Comparison of ENCODE assay signal across 9 cellular contexts in genomic region chrY:12905910-12906309, GRCh38. TPM values are rescaled to one million over a fixed set of nuclear protein-coding genes. Genes with fewer than 3 reads are reported as not detected.
DNase-seq lines count a peak whose midpoint lies in the region; ATAC-seq and TF ChIP-seq lines count a peak whose summit lies in the region.
"Had no signal": no experiment of that assay in that cellular context is flagged by ENCODE, and none has a peak within 500 bp of the region (broad histone marks: within the 10 kb centered on the region; RNA-seq: fewer than 3 reads in every experiment).

No MANE protein-coding gene starts in this region.

- peak overlapping the region; percentile 91 to 96 for H3K4me3 ChIP-seq in CD4-positive, alpha-beta memory T cell (ENCODE audit: low read length in 2 of 2)
- peak overlapping the region; percentile 49 to 61 for H3K4me3 ChIP-seq in HCT116 (replicated peaks in 1 of 2; ENCODE audit: low read depth in 1 of 2, low read length in 2 of 2)
- peak overlapping the region; percentile 52 for H3K4me3 ChIP-seq in mucosa of stomach (ENCODE audit: low read length)

- intact Hi-C loops in CD4-positive, alpha-beta memory T cell (cut with micrococcal nuclease) = loop anchor here (2.0 kb wide), 2 partner anchors 573 to 797 kb away; partner anchors contain the start of gene TMSB4Y
- intact Hi-C loops in HCT116 (cut with micrococcal nuclease) = no loop called here

- peaks cover 0 to 68% (median 9%) of the 10 kb centered on the region in 4 donors for H3K4me1 Mint-ChIP-seq in CD4-positive, alpha-beta memory T cell
- H3K4me1 Mint-ChIP-seq in central memory CD8-positive, alpha-beta T cell = peaks cover 36% of the 10 kb centered on the region
- H3K4me1 Mint-ChIP-seq: brain had no signal

- RAD21 ChIA-PET in HCT116 (lab: Charles Lee; ENCODE audit: low non-redundant PET in 1 of 2, low total read pairs in 2 of 2, uncharacterized antibody in 2 of 2, unreplicated experiment in 2 of 2) = no interaction called here

- TF ChIP-seq POLR2A in HCT116 (IDR thresholded peaks at IDR 0.05; ENCODE audit: borderline replicate concordance, extremely low read depth, insufficient read depth, insufficient read length) = no peak

- peak overlapping the region; percentile 96 for H3K27ac ChIP-seq in CD4-positive, alpha-beta memory T cell (ENCODE audit: low read depth, low read length)
- no peak overlapping the region for H3K27ac ChIP-seq in HCT116 (ENCODE audit: low read depth, low read length)

- no peaks in the 10 kb centered on the region for H3K27me3 ChIP-seq in CD4-positive, alpha-beta memory T cell (ENCODE audit: insufficient read depth, low read length)
- H3K27me3 ChIP-seq in HCT116 (ENCODE audit: insufficient read depth, low read length) (no peaks in the 10 kb centered on the region), mucosa of stomach (ENCODE audit: control insufficient read depth, insufficient read depth, low read length) (no peaks in the 10 kb centered on the region)

- H3K4me2 ChIP-seq in HCT116 (ENCODE audit: low read length) = peak overlapping the region; percentile 51

- H3K36me3 Mint-ChIP-seq in CD4-positive, alpha-beta memory T cell = peaks cover 0 to 53% of the 10 kb centered on the region in 2 donors
- H3K36me3 Mint-ChIP-seq in central memory CD8-positive, alpha-beta T cell (ENCODE audit: insufficient read depth) = peaks cover 59% of the 10 kb centered on the region
- H3K36me3 Mint-ChIP-seq: brain had no signal

- H4K20me1 ChIP-seq in HCT116 (ENCODE audit: insufficient read depth) = no peaks in the 10 kb centered on the region

- H2AFZ ChIP-seq in HCT116 (ENCODE audit: low read depth, low read length, poor library complexity, severe bottlenecking) = no peak overlapping the region

- peaks cover 51% of the 10 kb centered on the region for H3K79me2 ChIP-seq in HCT116 (ENCODE audit: insufficient read depth, low read length)

- peak in 1 of 5 donors; percentile 30 for DNase-seq in CD4-positive, alpha-beta memory T cell
- no peak for DNase-seq in HCT116 (ENCODE audit: low read depth, low spot score)
- no peak for DNase-seq in central memory CD8-positive, alpha-beta T cell (ENCODE audit: low spot score in 2 of 2)
- no peak for DNase-seq in NCI-H1417 treated with DMSO at 0.1 percent for 48 hours (lab: John Stamatoyannopoulos, UW)

- no TSS peak for BruUV-seq in HCT116 (replicated peaks; lab: Mats Ljungman, UMichigan)

- no peaks in the 10 kb centered on the region for H3K9me3 ChIP-seq in CD4-positive, alpha-beta memory T cell (ENCODE audit: control insufficient read depth in 1 of 2, low read length in 2 of 2)
- H3K9me3 ChIP-seq in HCT116 (ENCODE audit: control insufficient read depth in 1 of 2, insufficient read depth in 1 of 2, low read depth in 1 of 2, low read length in 2 of 2) = no peaks in the 10 kb centered on the region
- H3K9me3 ChIP-seq in mucosa of stomach (ENCODE audit: control insufficient read depth, low read length) = no peaks in the 10 kb centered on the region

- H3K9ac ChIP-seq in HCT116 (ENCODE audit: low read length) (peak overlapping the region; percentile 70), mucosa of stomach (ENCODE audit: low read length) (peak overlapping the region; percentile 81)

- TF ChIP-seq RAD21 in HCT116 (IDR thresholded peaks at IDR 0.05; ENCODE audit: low read depth) = no peak

- TF ChIP-seq CTCF in HCT116 (IDR thresholded peaks at IDR 0.05 in 2 of 3, conservative IDR thresholded peaks at IDR 0.05 in 1 of 3; ENCODE audit: borderline replicate concordance in 1 of 3, insufficient read depth in 1 of 3, low read depth in 2 of 3, low read length in 2 of 3) = no peak

- H3K4me1 ChIP-seq in CD4-positive, alpha-beta memory T cell (ENCODE audit: insufficient read depth, low read length) = peaks cover 39% of the 10 kb centered on the region
- H3K4me1 ChIP-seq in HCT116 (ENCODE audit: control insufficient read depth in 1 of 2, insufficient read depth in 2 of 2, low read length in 2 of 2) = no peaks in the 10 kb centered on the region
- H3K4me1 ChIP-seq in mucosa of stomach (ENCODE audit: control insufficient read depth, insufficient read depth, low read length) = peaks cover 4% of the 10 kb centered on the region

- ATAC-seq in HCT116 = no peak
- no peak for ATAC-seq in central memory CD8-positive, alpha-beta T cell (replicated peaks; ENCODE audit: extremely low read depth, poor library complexity, severe bottlenecking)
- ATAC-seq in GM18519 (IDR thresholded peaks at IDR 0.05; ENCODE audit: low FRiP score, unreplicated experiment) = no peak
- no peak for ATAC-seq in GM21526 (IDR thresholded peaks at IDR 0.05; ENCODE audit: low FRiP score, unreplicated experiment)

- no peaks in the 10 kb centered on the region for H3K27me3 Mint-ChIP-seq in CD4-positive, alpha-beta memory T cell
- H3K27me3 Mint-ChIP-seq in central memory CD8-positive, alpha-beta T cell = no peaks in the 10 kb centered on the region
- H3K27me3 Mint-ChIP-seq: brain had no signal

- H3K36me3 ChIP-seq in CD4-positive, alpha-beta memory T cell (ENCODE audit: insufficient read depth, low read length) = no peaks in the 10 kb centered on the region
- H3K36me3 ChIP-seq in HCT116 (ENCODE audit: control insufficient read depth in 1 of 2, insufficient read depth in 2 of 2, low read length in 2 of 2) (no peaks in the 10 kb centered on the region), mucosa of stomach (ENCODE audit: control insufficient read depth, insufficient read depth, low read length) (no peaks in the 10 kb centered on the region)

- H3K27ac Mint-ChIP-seq in CD4-positive, alpha-beta memory T cell = peak overlapping the region in 2 of 7 donors; percentile 99 to 100
- peak overlapping the region; percentile 99 for H3K27ac Mint-ChIP-seq in central memory CD8-positive, alpha-beta T cell (ENCODE audit: low read depth)

- POLR2A ChIA-PET in CD4-positive, alpha-beta memory T cell (lab: Charles Lee; ENCODE audit: partially characterized antibody) = interaction anchor here (1.0 to 1.3 kb wide), 3 partner anchors 9 to 569 kb away, joined by 3 to 4 read pairs (median 4); no protein-coding TSS in a partner anchor
- POLR2A ChIA-PET in HCT116 (lab: Charles Lee) = no interaction called here

- H3K4me3 Mint-ChIP-seq in CD4-positive, alpha-beta memory T cell = peak overlapping the region in 2 of 8 donors; percentile 99
- H3K4me3 Mint-ChIP-seq in central memory CD8-positive, alpha-beta T cell = peak overlapping the region; percentile 97

- no peaks in the 10 kb centered on the region for H3K9me2 ChIP-seq in HCT116 (ENCODE audit: insufficient read depth)

- CTCF ChIA-PET in CD4-positive, alpha-beta memory T cell (lab: Charles Lee; ENCODE audit: partially characterized antibody) = no interaction called here
- CTCF ChIA-PET in HCT116 (lab: Charles Lee) = no interaction called here

- H3K9me3 Mint-ChIP-seq in CD4-positive, alpha-beta memory T cell = no peaks in the 10 kb centered on the region
- H3K9me3 Mint-ChIP-seq in central memory CD8-positive, alpha-beta T cell = no peaks in the 10 kb centered on the region
- H3K9me3 Mint-ChIP-seq: brain had no signal

TF ChIP-seq in HCT116, 20 proteins besides CTCF, POLR2A, EP300 and RAD21 (continues in another document):
- no peak for TF ChIP-seq SRF (IDR thresholded peaks at IDR 0.05; ENCODE audit: low read depth)
- no peak for TF ChIP-seq POLR2AphosphoS5 (IDR thresholded peaks at IDR 0.05; ENCODE audit: low read depth, low read length)
- no peak for TF ChIP-seq EGR1 (IDR thresholded peaks at IDR 0.05; ENCODE audit: low read depth)
- TF ChIP-seq, protein P1, sequence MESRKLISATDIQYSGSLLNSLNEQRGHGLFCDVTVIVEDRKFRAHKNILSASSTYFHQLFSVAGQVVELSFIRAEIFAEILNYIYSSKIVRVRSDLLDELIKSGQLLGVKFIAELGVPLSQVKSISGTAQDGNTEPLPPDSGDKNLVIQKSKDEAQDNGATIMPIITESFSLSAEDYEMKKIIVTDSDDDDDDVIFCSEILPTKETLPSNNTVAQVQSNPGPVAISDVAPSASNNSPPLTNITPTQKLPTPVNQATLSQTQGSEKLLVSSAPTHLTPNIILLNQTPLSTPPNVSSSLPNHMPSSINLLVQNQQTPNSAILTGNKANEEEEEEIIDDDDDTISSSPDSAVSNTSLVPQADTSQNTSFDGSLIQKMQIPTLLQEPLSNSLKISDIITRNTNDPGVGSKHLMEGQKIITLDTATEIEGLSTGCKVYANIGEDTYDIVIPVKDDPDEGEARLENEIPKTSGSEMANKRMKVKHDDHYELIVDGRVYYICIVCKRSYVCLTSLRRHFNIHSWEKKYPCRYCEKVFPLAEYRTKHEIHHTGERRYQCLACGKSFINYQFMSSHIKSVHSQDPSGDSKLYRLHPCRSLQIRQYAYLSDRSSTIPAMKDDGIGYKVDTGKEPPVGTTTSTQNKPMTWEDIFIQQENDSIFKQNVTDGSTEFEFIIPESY (IDR thresholded peaks at IDR 0.05; ENCODE audit: extremely low read depth, insufficient replicate concordance, low read length) = no peak
- no peak for TF ChIP-seq SP1 (IDR thresholded peaks at IDR 0.05; ENCODE audit: low read depth)
- TF ChIP-seq CEBPB (IDR thresholded peaks at IDR 0.05; ENCODE audit: low read depth) = no peak
- TF ChIP-seq TCF7L2 (IDR thresholded peaks at IDR 0.05; ENCODE audit: borderline replicate concordance, extremely low read depth, insufficient read depth, insufficient read length) = no peak
- TF ChIP-seq JUND (IDR thresholded peaks at IDR 0.05) = no peak
- no peak for TF ChIP-seq EZH2phosphoT487 (IDR thresholded peaks at IDR 0.05; ENCODE audit: borderline replicate concordance)
- no peak for TF ChIP-seq EZH2 (IDR thresholded peaks at IDR 0.05)
- no peak for TF ChIP-seq ZFX (IDR thresholded peaks at IDR 0.05)
- no peak for TF ChIP-seq ATF3 (IDR thresholded peaks at IDR 0.05)

RNA-seq across cellular contexts. Expression of gene DDX3Y, which starts 1.2 kb away (rescaled TPM):
- 100 to 1,000 TPM; 180 to 191 TPM for total RNA-seq in CD4-positive, alpha-beta memory T cell
- under 1 TPM in 1 of 2 donors, not detected in 1; 0.26 TPM for polyA plus RNA-seq in CD4-positive, alpha-beta memory T cell
- total RNA-seq in HCT116 (2021; ENCODE audit: unreplicated experiment) = 33.8 TPM
- 14.7 and 15.1 TPM in 2 replicates for polyA plus RNA-seq in HCT116 (2012)
- polyA plus RNA-seq: keratinocyte had no signal
